7 cellular contexts compared by ENCODE assay signal in genomic region chr9:113011911-113012381, GRCh38. TPM values are rescaled to one million over a fixed set of nuclear protein-coding genes. Genes with fewer than 3 reads are reported as not detected.
A peak's percentile ranks its signal among the peaks of the same experiment; 100 is the strongest.
DNase-seq lines count a peak whose midpoint lies in the region; ATAC-seq, FAIRE-seq and TF ChIP-seq lines count a peak whose summit lies in the region.

ZNF883 (minus strand) TSS chr9:113012192.

- dilution Hi-C loops in keratinocyte (cut with MboI; ENCODE audit: extremely low pct_ligation_motif_present, low sequenced_read_pairs), result no loop called here

- no peaks in the 10 kb centered on the region for H3K9me3 ChIP-seq in keratinocyte (ENCODE audit: control insufficient read depth, low read depth, low read length)

- peak within 1 kb of the TSS; percentile 17 for H2AFZ ChIP-seq in keratinocyte (ENCODE audit: control insufficient read depth, low read length)

- no peaks in the 10 kb centered on the region for H3K4me1 ChIP-seq in keratinocyte (ENCODE audit: control insufficient read depth, extremely low read depth, insufficient read depth, low read length)

- peaks cover 4% of the 10 kb centered on the region for H3K27me3 ChIP-seq in keratinocyte (ENCODE audit: control insufficient read depth, extremely low read depth, insufficient read depth, low read length)

- no peaks in the 10 kb centered on the region for H4K20me1 ChIP-seq in keratinocyte (ENCODE audit: control insufficient read depth, extremely low read depth, insufficient read depth, low read length)

- FAIRE-seq in keratinocyte (lab: Jason Lieb, UNC), result peak; percentile 20

- peak within 1 kb of the TSS; percentile 65 for H3K4me2 ChIP-seq in keratinocyte (ENCODE audit: control insufficient read depth, extremely low read depth, insufficient read depth, low read depth, low read length)

- peak in 2 of 3 experiments; percentile 28 to 33 for TF ChIP-seq CTCF in keratinocyte (optimal IDR thresholded peaks at IDR 0.05 in 1 of 3, IDR thresholded peaks at IDR 0.05 in 1 of 3, conservative IDR thresholded peaks at IDR 0.05 in 1 of 3; ENCODE audit: extremely low read depth in 1 of 3, insufficient read depth in 2 of 3, low read length in 3 of 3)

- H3K4me3 ChIP-seq in keratinocyte (ENCODE audit: control insufficient read depth in 2 of 3, extremely low read depth in 1 of 3, insufficient read depth in 2 of 3, low read depth in 1 of 3, low read length in 3 of 3), result peak within 1 kb of the TSS; percentile 18 to 60 (median 48)

- no peak within 1 kb of the TSS for H3K9ac ChIP-seq in keratinocyte (ENCODE audit: control insufficient read depth, extremely low read depth, insufficient read depth, low read length)

- H3K79me2 ChIP-seq in keratinocyte (ENCODE audit: control insufficient read depth, insufficient read depth, low read length), result no peaks in the 10 kb centered on the region

- H3K27ac ChIP-seq in keratinocyte (ENCODE audit: control insufficient read depth, insufficient read depth, low read length), result no peak within 1 kb of the TSS

- no peaks in the 10 kb centered on the region for H3K9me1 ChIP-seq in keratinocyte (ENCODE audit: control insufficient read depth, extremely low read depth, insufficient read depth, low read length)

- ATAC-seq in GM21825 (IDR thresholded peaks at IDR 0.05; ENCODE audit: unreplicated experiment) (no peak), GM19035 (IDR thresholded peaks at IDR 0.05; ENCODE audit: unreplicated experiment) (no peak)

- H3K36me3 ChIP-seq in keratinocyte (ENCODE audit: control insufficient read depth in 2 of 2, extremely low read depth in 1 of 2, insufficient read depth in 2 of 2, low read length in 2 of 2), result no peaks in the 10 kb centered on the region

- DNase-seq in HK-2 (ENCODE audit: unreplicated experiment), result peak; percentile 71
- DNase-seq in SK-N-DZ (ENCODE audit: low spot score), result peak; percentile 86
- DNase-seq in central memory CD4-positive, alpha-beta T cell, result peak; percentile 30
- DNase-seq in keratinocyte (ENCODE audit: low read depth, low spot score), result no peak
- DNase-seq in stimulated activated CD4-positive, alpha-beta T cell treated with anti-CD3 and anti-CD28 coated beads, Interleukin-12 subunit alpha, Interleukin-12 subunit beta, amount 100 ng/mL, for 24 hours (ENCODE audit: low read depth in 2 of 2), result peak; percentile 3 to 13

RNA-seq across cellular contexts. Expression of gene ZNF883, which starts in this region (rescaled TPM):
- 6.5 and 8.4 TPM in 2 replicates for polyA plus RNA-seq in SK-N-DZ (2014; cell fraction: cytosol; rRNA removed)
- polyA plus RNA-seq in SK-N-DZ (2014; cell fraction: nucleus; rRNA removed), result 4.0 and 7.2 TPM in 2 replicates
- 0.90 to 1.00 TPM (median 0.98 TPM) in 3 replicates for polyA plus RNA-seq in keratinocyte
- 0.74 TPM for polyA plus RNA-seq in keratinocyte (2011; ENCODE audit: low read depth)
- 1.2 and 2.0 TPM in 2 replicates for polyA plus RNA-seq in keratinocyte (2011; cell fraction: cytosol; rRNA removed)
- 0.49 and 0.66 TPM in 2 replicates for polyA plus RNA-seq in keratinocyte (2011; cell fraction: nucleus; rRNA removed)
- 0.76 and 0.99 TPM in 2 replicates for polyA plus RNA-seq in keratinocyte (2012; ENCODE audit: low replicate concordance)
- 0.20 to 1.5 TPM (median 0.80 TPM) in 3 replicates for polyA minus RNA-seq in keratinocyte
- not detected for polyA minus RNA-seq in keratinocyte (2011; cell fraction: cytosol; rRNA and poly(A)+ RNA removed)
- polyA minus RNA-seq in keratinocyte (2011; cell fraction: nucleus; rRNA and poly(A)+ RNA removed), result 0.21 TPM in 1 of 2 replicates, not detected in the other
